In genomic region chr11:64083681-64084080, GRCh38 we compare ENCODE assay signal across 29 cellular contexts. TPM values are rescaled to one million over a fixed set of nuclear protein-coding genes. Genes with fewer than 3 reads are reported as not detected.
"Had no signal": no experiment of that assay in that cellular context is flagged by ENCODE, and none has a peak within 500 bp of the region (broad histone marks: within the 10 kb centered on the region; RNA-seq: fewer than 3 reads in every experiment).

No MANE protein-coding gene starts in this region.

- H3K9me3 Mint-ChIP-seq: activated naive CD4-positive, alpha-beta T cell treated with anti-CD3 and anti-CD28 coated beads for 36 hours; activated naive CD8-positive, alpha-beta T cell treated with anti-CD3 and anti-CD28 coated beads for 36 hours; activated T-cell treated with anti-CD3 and anti-CD28 coated beads, Interleukin-2, amount 50 U/mL, for 72 hours; effector memory CD8-positive, alpha-beta T cell; natural killer cell treated with Interleukin-12 subunit alpha and Interleukin-12 subunit beta and Interleukin-15 and Interleukin-18, amount 100 ng/mL, for 72 hours; T-cell; T-helper 2 cell treated with Interferon-gamma antibody and Interleukin-4, amounts not matched to agents 5 μg/mL and 100 μg/mL, for 36 hours had no signal

- H3K4me3 Mint-ChIP-seq: activated CD4-positive, alpha-beta T cell treated with anti-CD3 and anti-CD28 coated beads for 36 hours; activated CD8-positive, alpha-beta memory T cell treated with anti-CD3 and anti-CD28 coated beads, Interleukin-2, amount 10 ng/mL, durations not matched to agents 7 days and 5 days; activated CD8-positive, alpha-beta T cell treated with anti-CD3 and anti-CD28 coated beads, Interleukin-2, amount 10 ng/mL, durations not matched to agents 7 days and 5 days; activated naive CD4-positive, alpha-beta T cell treated with anti-CD3 and anti-CD28 coated beads for 36 hours; activated naive CD8-positive, alpha-beta T cell treated with anti-CD3 and anti-CD28 coated beads for 36 hours; activated T-cell treated with anti-CD3 and anti-CD28 coated beads, Interleukin-2, amount 50 U/mL, for 72 hours; effector memory CD8-positive, alpha-beta T cell; natural killer cell treated with Interleukin-12 subunit alpha and Interleukin-12 subunit beta and Interleukin-15 and Interleukin-18, amount 100 ng/mL, for 72 hours; T-cell; T-helper 2 cell treated with Interferon-gamma antibody and Interleukin-4, amounts not matched to agents 5 μg/mL and 100 μg/mL, for 36 hours had no signal

- H3K27ac Mint-ChIP-seq: activated CD4-positive, alpha-beta T cell treated with anti-CD3 and anti-CD28 coated beads for 36 hours; activated CD8-positive, alpha-beta memory T cell treated with anti-CD3 and anti-CD28 coated beads, Interleukin-2, amount 10 ng/mL, durations not matched to agents 7 days and 5 days; activated CD8-positive, alpha-beta T cell treated with anti-CD3 and anti-CD28 coated beads, Interleukin-2, amount 10 ng/mL, durations not matched to agents 7 days and 5 days; activated naive CD4-positive, alpha-beta T cell treated with anti-CD3 and anti-CD28 coated beads for 36 hours; activated naive CD8-positive, alpha-beta T cell treated with anti-CD3 and anti-CD28 coated beads for 36 hours; activated T-cell treated with anti-CD3 and anti-CD28 coated beads, Interleukin-2, amount 50 U/mL, for 72 hours; effector memory CD8-positive, alpha-beta T cell; natural killer cell treated with Interleukin-12 subunit alpha and Interleukin-12 subunit beta and Interleukin-15 and Interleukin-18, amount 100 ng/mL, for 72 hours; T-cell; T-helper 2 cell treated with Interferon-gamma antibody and Interleukin-4, amounts not matched to agents 5 μg/mL and 100 μg/mL, for 36 hours had no signal

- ATAC-seq: activated CD4-positive, alpha-beta T cell treated with anti-CD3 and anti-CD28 coated beads for 36 hours; activated CD8-positive, alpha-beta memory T cell treated with anti-CD3 and anti-CD28 coated beads, Interleukin-2, amount 10 ng/mL, durations not matched to agents 7 days and 5 days; activated CD8-positive, alpha-beta T cell treated with anti-CD3 and anti-CD28 coated beads, Interleukin-2, amount 10 ng/mL, durations not matched to agents 7 days and 5 days; activated T-cell treated with anti-CD3 and anti-CD28 coated beads, Interleukin-2, amount 50 U/mL, for 72 hours; effector memory CD8-positive, alpha-beta T cell; gastroesophageal sphincter; left lung; lower lobe of right lung; mucosa of descending colon; natural killer cell treated with Interleukin-12 subunit alpha and Interleukin-12 subunit beta and Interleukin-15 and Interleukin-18, amount 100 ng/mL, for 72 hours; right lobe of liver; stimulated activated naive CD8-positive, alpha-beta T cell treated with anti-CD3 and anti-CD28 coated beads, Interleukin-15, Interleukin-2, amounts not matched to agents 100 U/mL and 50 U/mL, for 24 hours; T-cell had no signal

- DNase-seq: activated CD4-positive, alpha-beta T cell treated with anti-CD3 and anti-CD28 coated beads for 36 hours; activated CD4-positive, CD25-positive, alpha-beta regulatory T cell; activated CD8-positive, alpha-beta memory T cell treated with anti-CD3 and anti-CD28 coated beads, Interleukin-2, amount 10 ng/mL, durations not matched to agents 7 days and 5 days; activated CD8-positive, alpha-beta T cell treated with anti-CD3 and anti-CD28 coated beads, Interleukin-2, amount 10 ng/mL, durations not matched to agents 7 days and 5 days; activated effector memory CD4-positive, alpha-beta T cell treated with Interleukin-2 at 50 U/mL for 16 hours; activated naive CD4-positive, alpha-beta T cell treated with anti-CD3 and anti-CD28 coated beads for 36 hours; activated naive CD8-positive, alpha-beta T cell treated with anti-CD3 and anti-CD28 coated beads for 36 hours; activated T-cell treated with anti-CD3 and anti-CD28 coated beads, Interleukin-2, amount 50 U/mL, for 72 hours; adrenal gland; brain microvascular endothelial cell; effector memory CD8-positive, alpha-beta T cell; erythroblast; heart right ventricle; left lung; lower lobe of right lung; mesendoderm; mucosa of descending colon; right lobe of liver; stimulated activated CD4-positive, alpha-beta T cell treated with anti-CD3 and anti-CD28 coated beads, Interleukin-12 subunit alpha, Interleukin-12 subunit beta, amount 100 ng/mL, for 4 hours; stimulated activated CD4-positive, alpha-beta T cell treated with anti-CD3 and anti-CD28 coated beads, Interleukin-4, amount 100 ng/mL, for 1 hour; stimulated activated naive CD8-positive, alpha-beta T cell treated with anti-CD3 and anti-CD28 coated beads, Interleukin-15, Interleukin-2, amounts not matched to agents 100 U/mL and 50 U/mL, for 24 hours; T-cell had no signal

- H3K4me1 ChIP-seq: adrenal gland, ascending aorta, left lung, lower lobe of right lung had no signal

- H3K36me3 Mint-ChIP-seq: activated CD8-positive, alpha-beta memory T cell treated with anti-CD3 and anti-CD28 coated beads, Interleukin-2, amount 10 ng/mL, durations not matched to agents 7 days and 5 days; activated naive CD8-positive, alpha-beta T cell treated with anti-CD3 and anti-CD28 coated beads for 36 hours; natural killer cell treated with Interleukin-12 subunit alpha and Interleukin-12 subunit beta and Interleukin-15 and Interleukin-18, amount 100 ng/mL, for 72 hours; T-cell had no signal

- H3K36me3 ChIP-seq: adrenal gland, ascending aorta, brain microvascular endothelial cell, gastroesophageal sphincter, heart right ventricle, left lung, lower lobe of right lung, neutrophil, right lobe of liver had no signal

- H3K4me3 ChIP-seq: adrenal gland, ascending aorta, gastroesophageal sphincter, heart right ventricle, left lung, lower lobe of right lung, mucosa of descending colon, right lobe of liver had no signal

- H3K27me3 ChIP-seq: adrenal gland, ascending aorta, gastroesophageal sphincter, heart right ventricle, left lung, neutrophil, right lobe of liver had no signal

- H3K4me1 Mint-ChIP-seq: activated CD4-positive, alpha-beta T cell treated with anti-CD3 and anti-CD28 coated beads for 36 hours; activated CD8-positive, alpha-beta memory T cell treated with anti-CD3 and anti-CD28 coated beads, Interleukin-2, amount 10 ng/mL, durations not matched to agents 7 days and 5 days; activated naive CD8-positive, alpha-beta T cell treated with anti-CD3 and anti-CD28 coated beads for 36 hours; T-cell had no signal

- H3K9me3 ChIP-seq: adrenal gland, ascending aorta, gastroesophageal sphincter, heart right ventricle, left lung, lower lobe of right lung, mucosa of descending colon, neutrophil, right lobe of liver had no signal

- H3K27ac ChIP-seq: ascending aorta, brain microvascular endothelial cell, heart right ventricle, left lung, lower lobe of right lung, neutrophil, right lobe of liver had no signal

- H3K27me3 Mint-ChIP-seq: activated CD4-positive, alpha-beta T cell treated with anti-CD3 and anti-CD28 coated beads for 36 hours; activated CD8-positive, alpha-beta memory T cell treated with anti-CD3 and anti-CD28 coated beads, Interleukin-2, amount 10 ng/mL, durations not matched to agents 7 days and 5 days; activated naive CD8-positive, alpha-beta T cell treated with anti-CD3 and anti-CD28 coated beads for 36 hours; natural killer cell treated with Interleukin-12 subunit alpha and Interleukin-12 subunit beta and Interleukin-15 and Interleukin-18, amount 100 ng/mL, for 72 hours; T-cell had no signal

RNA-seq across cellular contexts. Expression of gene FLRT1, which starts 48.0 kb away (rescaled TPM):
- total RNA-seq: activated CD8-positive, alpha-beta memory T cell treated with anti-CD3 and anti-CD28 coated beads, Interleukin-2, amount 10 ng/mL, durations not matched to agents 7 days and 5 days; activated CD8-positive, alpha-beta T cell treated with anti-CD3 and anti-CD28 coated beads, Interleukin-2, amount 10 ng/mL, durations not matched to agents 7 days and 5 days; activated naive CD8-positive, alpha-beta T cell treated with anti-CD3 and anti-CD28 coated beads for 36 hours; dermis microvascular lymphatic vessel endothelial cell; lower lobe of right lung; myocyte; natural killer cell treated with Interleukin-12 subunit alpha and Interleukin-12 subunit beta and Interleukin-15 and Interleukin-18, amount 100 ng/mL, for 72 hours; T-cell had no signal
